9 cellular contexts compared by ENCODE assay signal in genomic region chr11:6259638-6260019, GRCh38. TPM values are rescaled to one million over a fixed set of nuclear protein-coding genes. Genes with fewer than 3 reads are reported as not detected.
DNase-seq lines count a peak whose midpoint lies in the region; ATAC-seq, FAIRE-seq and TF ChIP-seq lines count a peak whose summit lies in the region.
"Had no signal": no experiment of that assay in that cellular context is flagged by ENCODE, and none has a peak within 500 bp of the region (broad histone marks: within the 10 kb centered on the region; RNA-seq: fewer than 3 reads in every experiment).

Gene CCKBR (plus strand): TSS chr11:6259838. CDS start chr11:6259929, 91 bp downstream.

- FAIRE-seq in D721Med (lab: Jason Lieb, UNC), result no peak

- H3K4me3 ChIP-seq in Peyer's patch (peak within 1 kb of the TSS; percentile 12 to 42 (median 38)), muscle layer of duodenum (ENCODE audit: low read depth in 1 of 2, low read length in 2 of 2) (peak within 1 kb of the TSS; percentile 45 to 64), vagina (peak within 1 kb of the TSS; percentile 36 to 39)

- peak within 1 kb of the TSS; percentile 2 for H3K4me3 Mint-ChIP-seq in dendritic cell treated with granulocyte-macrophage colony-stimulating factor and Interleukin-4, amounts not matched to agents 40 ng/mL and 50 ng/mL, for 4 days

- no peaks in the 10 kb centered on the region for H3K9me3 ChIP-seq in Peyer's patch
- H3K9me3 ChIP-seq in muscle layer of duodenum (ENCODE audit: control insufficient read depth in 1 of 2, low read length in 2 of 2), result no peaks in the 10 kb centered on the region
- no peaks in the 10 kb centered on the region for H3K9me3 ChIP-seq in vagina

- H3K36me3 Mint-ChIP-seq in dendritic cell treated with granulocyte-macrophage colony-stimulating factor and Interleukin-4, amounts not matched to agents 40 ng/mL and 50 ng/mL, for 4 days (ENCODE audit: low read depth), result no peaks in the 10 kb centered on the region

- TF ChIP-seq CTCF in D721Med (IDR thresholded peaks at IDR 0.05; ENCODE audit: insufficient read depth, missing control alignments) (no peak), Peyer's patch (IDR thresholded peaks at IDR 0.05) (no peak), vagina (IDR thresholded peaks at IDR 0.05) (no peak)

- no peak for TF ChIP-seq POLR2A in Peyer's patch (IDR thresholded peaks at IDR 0.05)
- no peak for TF ChIP-seq POLR2A in vagina (IDR thresholded peaks at IDR 0.05)

- peaks cover 7% of the 10 kb centered on the region for H3K27me3 Mint-ChIP-seq in dendritic cell treated with granulocyte-macrophage colony-stimulating factor and Interleukin-4, amounts not matched to agents 40 ng/mL and 50 ng/mL, for 4 days

- ATAC-seq in GM21825 (IDR thresholded peaks at IDR 0.05; ENCODE audit: unreplicated experiment), result no peak
- no peak for ATAC-seq in HG03565 (IDR thresholded peaks at IDR 0.05; ENCODE audit: unreplicated experiment)

- H3K9me3 Mint-ChIP-seq in dendritic cell treated with granulocyte-macrophage colony-stimulating factor and Interleukin-4, amounts not matched to agents 40 ng/mL and 50 ng/mL, for 4 days, result no peaks in the 10 kb centered on the region

- H3K27ac ChIP-seq in Peyer's patch (no peak within 1 kb of the TSS), muscle layer of duodenum (ENCODE audit: low read length) (no peak within 1 kb of the TSS), vagina (no peak within 1 kb of the TSS)

- no peaks in the 10 kb centered on the region for H3K36me3 ChIP-seq in Peyer's patch
- H3K36me3 ChIP-seq in muscle layer of duodenum (ENCODE audit: control insufficient read depth in 1 of 2, insufficient read depth in 2 of 2, low read length in 2 of 2), result no peaks in the 10 kb centered on the region
- H3K36me3 ChIP-seq in vagina, result no peaks in the 10 kb centered on the region

- DNase-seq in D721Med (ENCODE audit: insufficient read length, low spot score) (peak; percentile 19), Peyer's patch (no peak), vagina (ENCODE audit: extremely low spot score in 2 of 2) (no peak), putamen (ENCODE audit: low spot score) (no peak)

- H3K4me1 ChIP-seq in Peyer's patch (peaks cover 0 to 15% (median 2%) of the 10 kb centered on the region in 4 donors), muscle layer of duodenum (ENCODE audit: control insufficient read depth in 1 of 2, insufficient read depth in 2 of 2, low read length in 2 of 2) (peaks cover 0 to 12% of the 10 kb centered on the region in 2 donors), vagina (peaks cover 19% of the 10 kb centered on the region)

- H3K27me3 ChIP-seq in Peyer's patch (peaks cover 0 to 25% of the 10 kb centered on the region in 2 donors), muscle layer of duodenum (ENCODE audit: low read depth, low read length) (peaks cover 36% of the 10 kb centered on the region), vagina (no peaks in the 10 kb centered on the region)

- peaks cover 8% of the 10 kb centered on the region for H3K4me1 Mint-ChIP-seq in dendritic cell treated with granulocyte-macrophage colony-stimulating factor and Interleukin-4, amounts not matched to agents 40 ng/mL and 50 ng/mL, for 4 days (ENCODE audit: low read depth)

- intact Hi-C loops in dendritic cell treated with granulocyte-macrophage colony-stimulating factor and Interleukin-4, amounts not matched to agents 40 ng/mL and 50 ng/mL, for 4 days (cut with micrococcal nuclease), result loop anchor here (1.0 kb wide), 1 partner anchor 11 kb away; no protein-coding TSS in a partner anchor
- intact Hi-C loops in vagina (cut with DNase I), result no loop called here

- H3K27ac Mint-ChIP-seq in dendritic cell treated with granulocyte-macrophage colony-stimulating factor and Interleukin-4, amounts not matched to agents 40 ng/mL and 50 ng/mL, for 4 days, result no peak within 1 kb of the TSS

RNA-seq across cellular contexts. Expression of gene CCKBR, which starts in this region (rescaled TPM):
- total RNA-seq in Peyer's patch (not detected), vagina (not detected)
- total RNA-seq: activated CD8-positive, alpha-beta memory T cell treated with anti-CD3 and anti-CD28 coated beads for 36 hours had no signal
